Comparison of ENCODE assay signal across 8 cellular contexts in the genomic region with DNA sequence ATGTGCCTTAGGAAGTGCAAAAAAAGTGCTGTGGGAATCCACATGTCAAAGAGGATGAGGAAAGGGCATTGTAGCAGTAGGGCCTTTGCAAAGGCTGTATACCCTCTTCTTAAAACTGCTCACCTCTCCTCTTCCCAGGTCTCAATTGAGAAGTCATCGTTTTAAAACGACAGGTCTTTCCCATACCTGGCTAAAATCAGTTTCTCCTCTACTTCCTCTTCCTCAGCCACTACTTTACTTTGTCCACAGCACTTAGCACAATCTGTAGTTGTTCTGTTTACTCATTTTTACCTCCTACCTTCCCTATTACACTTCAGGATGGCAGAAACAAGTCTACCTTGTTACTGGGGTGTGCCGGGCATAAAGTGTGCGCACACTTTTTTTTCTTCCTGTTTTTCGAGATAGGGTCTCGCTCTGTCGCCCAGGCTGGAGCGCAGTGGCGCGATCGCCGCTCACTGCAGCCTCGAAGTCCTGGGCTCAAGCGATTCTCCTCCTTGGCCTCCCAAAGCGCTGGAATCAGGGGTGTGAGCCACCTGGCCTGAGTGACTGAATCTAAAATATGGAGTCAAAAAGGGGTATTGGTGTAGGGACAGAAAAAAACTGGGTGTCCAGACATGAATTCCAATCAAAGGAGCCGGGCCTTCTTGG. TPM values are rescaled to one million over a fixed set of nuclear protein-coding genes. Genes with fewer than 3 reads are reported as not detected.
DNase-seq lines count a peak whose midpoint lies in the region; ATAC-seq and TF ChIP-seq lines count a peak whose summit lies in the region.

No MANE protein-coding gene starts in this region.

- H3K27ac ChIP-seq in BLaER1 treated with 17β-estradiol and CSF1 and Interleukin-3, amounts not matched to agents 10 nM and 100 nM = peak overlapping the region; percentile 91 to 99 (median 97)
- H3K27ac ChIP-seq in IMR-90 (ENCODE audit: insufficient read depth, low read length) (peak overlapping the region; percentile 77), thymus (ENCODE audit: low read depth) (peak overlapping the region; percentile 97)

- TF ChIP-seq POLR2A in IMR-90 (IDR thresholded peaks at IDR 0.05; ENCODE audit: low read depth, low read length) = no peak

- H4K20me1 ChIP-seq in BLaER1 treated with 17β-estradiol and CSF1 and Interleukin-3, amounts not matched to agents 10 nM and 100 nM = no peaks in the 10 kb centered on the region
- no peaks in the 10 kb centered on the region for H4K20me1 ChIP-seq in IMR-90 (ENCODE audit: insufficient read depth, low read length)

- H3K9me1 ChIP-seq in IMR-90 (ENCODE audit: insufficient read depth, low read length) = peaks cover 5% of the 10 kb centered on the region

- peak overlapping the region; percentile 85 for H3K56ac ChIP-seq in IMR-90 (ENCODE audit: extremely low read depth, insufficient read depth, low read length)

- in situ Hi-C loops in IMR-90 (cut with MboI; ENCODE audit: low sequenced_read_pairs) = no loop called here
- in situ Hi-C loops in astrocyte of the spinal cord (cut with HindIII; ENCODE audit: low sequenced_read_pairs) = no loop called here

- H3K4me2 ChIP-seq in BLaER1 treated with 17β-estradiol and CSF1 and Interleukin-3, amounts not matched to agents 10 nM and 100 nM = peak overlapping the region; percentile 72 to 98 (median 89)
- H3K4me2 ChIP-seq in IMR-90 (ENCODE audit: low read depth, low read length) = peak overlapping the region; percentile 77

- ATAC-seq in GM19452 (IDR thresholded peaks at IDR 0.05; ENCODE audit: unreplicated experiment) = peak; percentile 6
- ATAC-seq in IMR-90 (ENCODE audit: low read depth) = no peak
- peak; percentile 51 for ATAC-seq in left colon

- whole genome bisulfite sequencing in IMR-90 (ENCODE audit: extremely low coverage in 2 of 2, insufficient read length in 1 of 2), 2 experiments = 29% methylated on average over 3 of the region's 16 CpGs; no CpG with 5 or more reads in 1 of the 2 experiments
- WGBS in thymus = 4% methylated on average over 16 of the region's 16 CpGs

- H3K18ac ChIP-seq in IMR-90 (ENCODE audit: low read depth, low read length) = peak overlapping the region; percentile 88

- DNase-seq in IMR-90 (no peak), astrocyte of the spinal cord (ENCODE audit: low read depth, low spot score) (no peak), left colon (no peak), epidermal melanocyte (ENCODE audit: insufficient read length, low spot score) (no peak), activated gamma-delta T cell treated with Interleukin-2 at 50 U/mL for 16 hours (no peak)

- H3K4me3 ChIP-seq in BLaER1 treated with 17β-estradiol and CSF1 and Interleukin-3, amounts not matched to agents 10 nM and 100 nM = peak overlapping the region; percentile 60 to 75 (median 64)
- peak overlapping the region; percentile 52 for H3K4me3 ChIP-seq in IMR-90 (ENCODE audit: insufficient read depth, low read depth, low read length)
- peak overlapping the region; percentile 40 for H3K4me3 ChIP-seq in astrocyte of the spinal cord (ENCODE audit: low read depth, low read length)
- peak overlapping the region; percentile 79 for H3K4me3 ChIP-seq in thymus (ENCODE audit: low read length)

- TF ChIP-seq CTCF in IMR-90 (conservative IDR thresholded peaks at IDR 0.05; ENCODE audit: low read depth, low read length) = no peak
- TF ChIP-seq CTCF in astrocyte of the spinal cord (IDR thresholded peaks at IDR 0.05; ENCODE audit: low read depth, low read length) = no peak

- peak overlapping the region; percentile 98 to 99 for H4K8ac ChIP-seq in IMR-90 (ENCODE audit: low read depth in 2 of 2, low read length in 2 of 2)

- H3K4me1 ChIP-seq in BLaER1 treated with 17β-estradiol and CSF1 and Interleukin-3, amounts not matched to agents 10 nM and 100 nM = peaks cover 26 to 50% (median 45%) of the 10 kb centered on the region in 10 experiments
- H3K4me1 ChIP-seq in IMR-90 (ENCODE audit: control insufficient read depth, insufficient read depth, low read length) (peaks cover 13% of the 10 kb centered on the region), thymus (ENCODE audit: control insufficient read depth, insufficient read depth, low read length) (peaks cover 11% of the 10 kb centered on the region)

- peak overlapping the region; percentile 93 for H4K91ac ChIP-seq in IMR-90 (ENCODE audit: insufficient read depth, low read depth, low read length)

- no peak for TF ChIP-seq RAD21 in IMR-90 (IDR thresholded peaks at IDR 0.05; ENCODE audit: low read length)

- 0 out of 4 replicates have a peak, but pooled peaks cover 0 to 6% of the 10 kb centered on the region in 2 experiments for H3K79me1 ChIP-seq in IMR-90 (ENCODE audit: low read depth in 1 of 2, low read length in 2 of 2)

- peak overlapping the region; percentile 98 for H2AK9ac ChIP-seq in IMR-90 (replicated peaks; ENCODE audit: low read depth, low read length, poor library complexity)

- H3K27me3 ChIP-seq in BLaER1 treated with 17β-estradiol and CSF1 and Interleukin-3, amounts not matched to agents 10 nM and 100 nM = no peaks in the 10 kb centered on the region
- H3K27me3 ChIP-seq in IMR-90 (ENCODE audit: control insufficient read depth, insufficient read depth, low read length) (peaks cover 4% of the 10 kb centered on the region), thymus (ENCODE audit: control insufficient read depth, insufficient read depth) (no peaks in the 10 kb centered on the region)

- intact Hi-C loops in IMR-90 (cut with micrococcal nuclease) (no loop called here), left colon (cut with DNase I, micrococcal nuclease) (no loop called here)

- POLR2A ChIA-PET in IMR-90 (lab: Charles Lee; ENCODE audit: unreplicated experiment) = no interaction called here

- H2BK5ac ChIP-seq in IMR-90 (ENCODE audit: low read depth, low read length, poor library complexity, severe bottlenecking) = peak overlapping the region; percentile 76

- peak overlapping the region; percentile 97 for H2AFZ ChIP-seq in IMR-90 (replicated peaks; ENCODE audit: low read length, poor library complexity)

- peak overlapping the region; percentile 86 for H2AK5ac ChIP-seq in IMR-90 (ENCODE audit: low read depth, low read length)

- BruUV-seq in IMR-90 (replicated peaks; lab: Mats Ljungman, UMichigan) = no TSS peak

- H4K5ac ChIP-seq in IMR-90 (ENCODE audit: low read depth, low read length) = peak overlapping the region; percentile 69

- H2BK15ac ChIP-seq in IMR-90 (ENCODE audit: low read depth, low read length) = peak overlapping the region; percentile 80; the same call in 2 of the 3 replicates

- dilution Hi-C loops in IMR-90 (cut with HindIII; ENCODE audit: low sequenced_read_pairs, unreplicated experiment) = no loop called here

- H3K4ac ChIP-seq in IMR-90 (ENCODE audit: low read depth, low read length) = peak overlapping the region; percentile 94

- peak overlapping the region; percentile 97 for H3K14ac ChIP-seq in IMR-90 (replicated peaks; ENCODE audit: low read depth, low read length)

- H2BK120ac ChIP-seq in IMR-90 (ENCODE audit: low read depth, low read length) = peak overlapping the region; percentile 77

- peak overlapping the region; percentile 87 for H3K23ac ChIP-seq in IMR-90 (ENCODE audit: low read depth, low read length)

- peaks cover 0 to 3% (median 0%) of the 10 kb centered on the region in 11 experiments; a peak in 1 of 22 replicates for H3K36me3 ChIP-seq in BLaER1 treated with 17β-estradiol and CSF1 and Interleukin-3, amounts not matched to agents 10 nM and 100 nM
- H3K36me3 ChIP-seq in IMR-90 (ENCODE audit: control insufficient read depth, insufficient read depth, low read length) (no peaks in the 10 kb centered on the region), thymus (ENCODE audit: control insufficient read depth, insufficient read depth) (no peaks in the 10 kb centered on the region)

- peaks cover 4 to 14% (median 11%) of the 10 kb centered on the region in 11 experiments; a peak in 21 of 22 replicates for H3K9me3 ChIP-seq in BLaER1 treated with 17β-estradiol and CSF1 and Interleukin-3, amounts not matched to agents 10 nM and 100 nM (replicated peaks in 1 of 11)
- no peaks in the 10 kb centered on the region for H3K9me3 ChIP-seq in IMR-90 (ENCODE audit: control insufficient read depth, insufficient read depth, low read length)
- H3K9me3 ChIP-seq in thymus (ENCODE audit: control insufficient read depth) = no peaks in the 10 kb centered on the region

- H2BK20ac ChIP-seq in IMR-90 (ENCODE audit: low read depth, low read length) = peak overlapping the region; percentile 66; the same call in 1 of the 2 replicates

- CTCF ChIA-PET in IMR-90 (lab: Yijun Ruan, JAX) = no interaction called here

- peak overlapping the region; percentile 82 to 98 (median 95) for H3K9ac ChIP-seq in BLaER1 treated with 17β-estradiol and CSF1 and Interleukin-3, amounts not matched to agents 10 nM and 100 nM
- H3K9ac ChIP-seq in IMR-90 (ENCODE audit: low read depth, low read length) = peak overlapping the region; percentile 52

TF ChIP-seq in IMR-90, 13 proteins besides CTCF, POLR2A, EP300 and RAD21:
- TF ChIP-seq FOS (IDR thresholded peaks at IDR 0.05; ENCODE audit: low read depth, low read length) (no peak), MXI1 (IDR thresholded peaks at IDR 0.05; ENCODE audit: borderline replicate concordance, low read depth, low read length) (no peak), MAZ (IDR thresholded peaks at IDR 0.05; ENCODE audit: borderline replicate concordance, low read depth, low read length) (no peak), NFE2L2 (IDR thresholded peaks at IDR 0.05; ENCODE audit: low read depth, low read length) (no peak), MAFK (IDR thresholded peaks at IDR 0.05; ENCODE audit: low read depth, low read length) (no peak), RCOR1 (IDR thresholded peaks at IDR 0.05; ENCODE audit: insufficient replicate concordance, low read length) (no peak)
- TF ChIP-seq, protein P1, sequence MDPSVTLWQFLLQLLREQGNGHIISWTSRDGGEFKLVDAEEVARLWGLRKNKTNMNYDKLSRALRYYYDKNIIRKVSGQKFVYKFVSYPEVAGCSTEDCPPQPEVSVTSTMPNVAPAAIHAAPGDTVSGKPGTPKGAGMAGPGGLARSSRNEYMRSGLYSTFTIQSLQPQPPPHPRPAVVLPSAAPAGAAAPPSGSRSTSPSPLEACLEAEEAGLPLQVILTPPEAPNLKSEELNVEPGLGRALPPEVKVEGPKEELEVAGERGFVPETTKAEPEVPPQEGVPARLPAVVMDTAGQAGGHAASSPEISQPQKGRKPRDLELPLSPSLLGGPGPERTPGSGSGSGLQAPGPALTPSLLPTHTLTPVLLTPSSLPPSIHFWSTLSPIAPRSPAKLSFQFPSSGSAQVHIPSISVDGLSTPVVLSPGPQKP (IDR thresholded peaks at IDR 0.05; ENCODE audit: borderline replicate concordance, low read depth, low read length) = no peak

RNA-seq across cellular contexts. Expression of a gene that starts 9.8 kb away (rescaled TPM):
- total RNA-seq in IMR-90 (2012; rRNA removed) (42.3 and 50.5 TPM in 2 replicates), left colon (10 to 100 TPM; 21.8 to 26.7 TPM)
- polyA plus RNA-seq in IMR-90 (2012; rRNA removed) (29.7 and 32.1 TPM in 2 replicates), thymus (62.8 TPM)
- 9.0 and 11.1 TPM in 2 replicates for polyA plus RNA-seq in IMR-90 (2012; cell fraction: cytosol; rRNA removed)
- 13.4 and 51.1 TPM in 2 replicates for polyA plus RNA-seq in IMR-90 (2012; cell fraction: nucleus; rRNA removed; ENCODE audit: low replicate concordance)
